In the genomic region with DNA sequence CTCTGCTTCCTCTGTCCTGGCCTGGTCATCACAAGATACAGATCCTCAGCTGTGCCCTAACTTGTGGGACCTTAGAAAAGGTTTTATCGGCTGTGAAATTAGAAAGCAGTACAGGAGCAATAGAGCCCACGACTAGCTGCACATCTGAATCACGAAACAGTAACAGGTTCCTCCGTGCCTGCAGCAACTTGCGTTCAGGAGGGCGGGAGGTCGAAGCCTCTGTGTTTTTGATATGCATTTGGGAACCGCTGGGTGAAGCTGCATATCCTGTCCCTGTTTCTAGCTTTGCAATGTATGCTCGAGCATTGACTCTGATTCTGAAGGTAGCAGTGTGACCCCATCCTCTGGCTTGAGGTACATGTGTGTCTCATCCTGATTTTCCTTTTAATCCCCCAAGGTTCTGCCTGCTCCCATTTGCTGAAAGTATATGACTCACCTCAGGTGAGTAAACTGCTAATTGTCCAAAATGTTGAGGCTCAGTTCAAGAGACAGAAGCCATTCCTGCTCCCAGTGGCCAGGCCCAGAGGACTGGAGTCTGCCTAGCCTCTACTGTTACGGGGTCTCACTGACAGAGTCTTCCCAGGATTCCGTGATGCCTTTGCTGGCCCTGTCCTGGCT, we compare ENCODE assay signal across 25 cellular contexts. TPM values are rescaled to one million over a fixed set of nuclear protein-coding genes. Genes with fewer than 3 reads are reported as not detected.
A peak's percentile ranks its signal among the peaks of the same experiment; 100 is the strongest.
DNase-seq lines count a peak whose midpoint lies in the region; ATAC-seq and TF ChIP-seq lines count a peak whose summit lies in the region.
"Had no signal": no experiment of that assay in that cellular context is flagged by ENCODE, and none has a peak within 500 bp of the region (broad histone marks: within the 10 kb centered on the region; RNA-seq: fewer than 3 reads in every experiment).

No MANE protein-coding gene starts in this region.

- CTCF ChIA-PET in MCF 10A (lab: Yijun Ruan, JAX), result interaction anchor here (0.5 to 4.7 kb wide), 9 partner anchors 14 to 1684 kb away, joined by 3 to 64 read pairs (median 3); no protein-coding TSS in a partner anchor

- H3K9me3 ChIP-seq in breast epithelium (no peaks in the 10 kb centered on the region), trophoblast cell (ENCODE audit: insufficient read depth, low read depth, low read length) (peaks cover 3% of the 10 kb centered on the region)
- H3K9me3 ChIP-seq: BE2C, right lobe of liver had no signal

- no peak overlapping the region for H4K91ac ChIP-seq in trophoblast cell (ENCODE audit: low read depth, low read length)

- no peak overlapping the region for H3K14ac ChIP-seq in trophoblast cell (ENCODE audit: low read length)

- no peaks in the 10 kb centered on the region for H3K79me1 ChIP-seq in trophoblast cell (ENCODE audit: low read length)

- peaks cover 15% of the 10 kb centered on the region for H3K36me3 Mint-ChIP-seq in MCF 10A (ENCODE audit: insufficient read depth, unreplicated experiment)

- no peak overlapping the region for H2BK120ac ChIP-seq in trophoblast cell (ENCODE audit: insufficient read depth, low read length, poor library complexity)

- no peaks in the 10 kb centered on the region for H3K27me3 ChIP-seq in breast epithelium
- no peaks in the 10 kb centered on the region for H3K27me3 ChIP-seq in trophoblast cell (ENCODE audit: insufficient read depth, low read length)
- H3K27me3 ChIP-seq: BE2C, brain microvascular endothelial cell, right lobe of liver had no signal

- no peak overlapping the region for H2AK5ac ChIP-seq in trophoblast cell (ENCODE audit: low read length)

- TF ChIP-seq POLR2A in breast epithelium (IDR thresholded peaks at IDR 0.05), result no peak

- ATAC-seq in left ventricle myocardium superior (peak; percentile 10), GM21619 (IDR thresholded peaks at IDR 0.05; ENCODE audit: unreplicated experiment) (no peak)
- ATAC-seq: activated CD8-positive, alpha-beta T cell treated with anti-CD3 and anti-CD28 coated beads, Interleukin-2, amount 10 ng/mL, durations not matched to agents 7 days and 5 days; HCT116; T-helper 17 cell had no signal

- H3K9ac ChIP-seq in trophoblast cell (ENCODE audit: low read length), result no peak overlapping the region

- H3K4me3 Mint-ChIP-seq in MCF 10A (ENCODE audit: unreplicated experiment), result no peak overlapping the region
- H3K4me3 Mint-ChIP-seq: activated CD8-positive, alpha-beta T cell treated with anti-CD3 and anti-CD28 coated beads, Interleukin-2, amount 10 ng/mL, durations not matched to agents 7 days and 5 days; activated naive CD8-positive, alpha-beta T cell treated with anti-CD3 and anti-CD28 coated beads, Interleukin-2, amount 10 ng/mL, durations not matched to agents 7 days and 5 days; dendritic cell treated with granulocyte-macrophage colony-stimulating factor and Interleukin-4, amounts not matched to agents 40 ng/mL and 50 ng/mL, for 4 days; stimulated activated naive CD8-positive, alpha-beta T cell treated with anti-CD3 and anti-CD28 coated beads, Interleukin-15, Interleukin-2, amounts not matched to agents 100 ng/mL and 50 ng/mL, for 24 hours; T-helper 17 cell had no signal

- no CpG with 5 or more reads among the region's 11 CpGs for WGBS in trophoblast cell (ENCODE audit: extremely low coverage, insufficient coverage, insufficient read length)

- H3K4me3 ChIP-seq in breast epithelium, result no peak overlapping the region
- no peak overlapping the region for H3K4me3 ChIP-seq in trophoblast cell (ENCODE audit: low read depth, low read length)
- H3K4me3 ChIP-seq: right lobe of liver had no signal

- peaks cover 18% of the 10 kb centered on the region for H3K4me1 Mint-ChIP-seq in MCF 10A (ENCODE audit: insufficient read depth, unreplicated experiment)

- H3K36me3 ChIP-seq in breast epithelium (no peaks in the 10 kb centered on the region), trophoblast cell (ENCODE audit: control insufficient read depth in 1 of 2, insufficient read depth in 2 of 2, low read length in 2 of 2) (no peaks in the 10 kb centered on the region)
- H3K36me3 ChIP-seq: BE2C had no signal

- H2AFZ ChIP-seq in trophoblast cell (ENCODE audit: insufficient read depth, low read length, poor library complexity), result peak overlapping the region; percentile 47

- H3K4ac ChIP-seq in trophoblast cell (ENCODE audit: low read depth, low read length), result no peak overlapping the region

- H4K12ac ChIP-seq in trophoblast cell (ENCODE audit: low read depth, low read length), result no peak overlapping the region

- POLR2A ChIA-PET in MCF 10A (lab: Yijun Ruan, JAX), result interaction anchor here (0.5 to 2.3 kb wide), 12 partner anchors 9 to 1103 kb away, joined by 3 to 9 read pairs (median 4); partner anchors contain the start of genes CNST, SCCPDH, TFB2M and ZNF695

- H4K8ac ChIP-seq in trophoblast cell (ENCODE audit: low read depth, low read length), result no peak overlapping the region

- no peaks in the 10 kb centered on the region for H3K79me2 ChIP-seq in trophoblast cell (ENCODE audit: control insufficient read depth, insufficient read depth, low read length, poor library complexity)

- H3K27ac ChIP-seq in breast epithelium (no peak overlapping the region), trophoblast cell (ENCODE audit: low read depth, low read length) (no peak overlapping the region)
- H3K27ac ChIP-seq: 22Rv1, brain microvascular endothelial cell, right lobe of liver had no signal

- H3K27me3 Mint-ChIP-seq in MCF 10A (ENCODE audit: insufficient read depth, unreplicated experiment), result no peaks in the 10 kb centered on the region
- H3K27me3 Mint-ChIP-seq: activated naive CD8-positive, alpha-beta T cell treated with anti-CD3 and anti-CD28 coated beads, Interleukin-2, amount 10 ng/mL, durations not matched to agents 7 days and 5 days; dendritic cell treated with granulocyte-macrophage colony-stimulating factor and Interleukin-4, amounts not matched to agents 40 ng/mL and 50 ng/mL, for 4 days; stimulated activated naive CD8-positive, alpha-beta T cell treated with anti-CD3 and anti-CD28 coated beads, Interleukin-15, Interleukin-2, amounts not matched to agents 100 ng/mL and 50 ng/mL, for 24 hours; T-helper 17 cell had no signal

- BruUV-seq in MCF 10A (replicated peaks; lab: Mats Ljungman, UMichigan), result no TSS peak

- DNase-seq in MCF 10A (ENCODE audit: unreplicated experiment), result peak; percentile 48
- DNase-seq in breast epithelium (ENCODE audit: low spot score in 2 of 2), result no peak
- no peak for DNase-seq in left ventricle myocardium superior
- no peak for DNase-seq in trophoblast cell
- no peak for DNase-seq in stimulated activated CD4-positive, alpha-beta T cell treated with anti-CD3 and anti-CD28 coated beads, Interleukin-2, amount 100 ng/mL, for 24 hours
- no peak for DNase-seq in RPMI8226
- DNase-seq in NAMALWA (ENCODE audit: low spot score), result no peak
- DNase-seq: activated CD8-positive, alpha-beta T cell treated with anti-CD3 and anti-CD28 coated beads, Interleukin-2, amount 10 ng/mL, durations not matched to agents 7 days and 5 days; activated naive CD8-positive, alpha-beta T cell treated with anti-CD3 and anti-CD28 coated beads, Interleukin-2, amount 10 ng/mL, durations not matched to agents 7 days and 5 days; BE2C; brain microvascular endothelial cell; Calu3; glutamatergic neuron; KBM-7; MV-4-11; NCI-H2081; SHP77; stimulated activated CD4-positive, alpha-beta T cell treated with anti-CD3 and anti-CD28 coated beads, Interleukin-1b, Interleukin-23, amount 100 ng/mL, for 48 hours; T-helper 17 cell had no signal

- H3K23ac ChIP-seq in trophoblast cell (ENCODE audit: low read length), result no peak overlapping the region

- TF ChIP-seq CTCF in MCF 10A (IDR thresholded peaks at IDR 0.05; ENCODE audit: unreplicated experiment) (no peak), breast epithelium (IDR thresholded peaks at IDR 0.05) (no peak)

- no peak overlapping the region for H2BK5ac ChIP-seq in trophoblast cell (ENCODE audit: low read depth, low read length, poor library complexity)

- no peaks in the 10 kb centered on the region for H3K4me1 ChIP-seq in breast epithelium
- H3K4me1 ChIP-seq in trophoblast cell (ENCODE audit: control insufficient read depth in 1 of 2, insufficient read depth in 2 of 2, low read length in 2 of 2), result peaks cover 0 to 3% of the 10 kb centered on the region in 2 experiments
- H3K4me1 ChIP-seq: BE2C had no signal

- H3K18ac ChIP-seq in trophoblast cell (ENCODE audit: low read length), result no peak overlapping the region

- H3K9me3 Mint-ChIP-seq in MCF 10A (ENCODE audit: unreplicated experiment), result no peaks in the 10 kb centered on the region
- H3K9me3 Mint-ChIP-seq: activated naive CD8-positive, alpha-beta T cell treated with anti-CD3 and anti-CD28 coated beads, Interleukin-2, amount 10 ng/mL, durations not matched to agents 7 days and 5 days; stimulated activated naive CD8-positive, alpha-beta T cell treated with anti-CD3 and anti-CD28 coated beads, Interleukin-15, Interleukin-2, amounts not matched to agents 100 ng/mL and 50 ng/mL, for 24 hours had no signal

- intact Hi-C loops in MCF 10A (cut with micrococcal nuclease), result loop anchor here (5.0 kb wide), 1 partner anchor 201 kb away; the partner anchor contains the start of genes CNST and TFB2M
- intact Hi-C loops in breast epithelium (cut with DNase I; ENCODE audit: low total_unique reads), result no loop called here
- intact Hi-C loops in left ventricle myocardium superior (cut with micrococcal nuclease), result no loop called here

- H3K27ac Mint-ChIP-seq in MCF 10A (ENCODE audit: low read depth, unreplicated experiment), result peak overlapping the region; percentile 92
- H3K27ac Mint-ChIP-seq: activated CD8-positive, alpha-beta T cell treated with anti-CD3 and anti-CD28 coated beads, Interleukin-2, amount 10 ng/mL, durations not matched to agents 7 days and 5 days; activated naive CD8-positive, alpha-beta T cell treated with anti-CD3 and anti-CD28 coated beads, Interleukin-2, amount 10 ng/mL, durations not matched to agents 7 days and 5 days; dendritic cell treated with granulocyte-macrophage colony-stimulating factor and Interleukin-4, amounts not matched to agents 40 ng/mL and 50 ng/mL, for 4 days; stimulated activated naive CD8-positive, alpha-beta T cell treated with anti-CD3 and anti-CD28 coated beads, Interleukin-15, Interleukin-2, amounts not matched to agents 100 ng/mL and 50 ng/mL, for 24 hours; T-helper 17 cell had no signal

- no peak overlapping the region for H3K4me2 ChIP-seq in trophoblast cell (ENCODE audit: low read length)

- no peak overlapping the region for H2BK12ac ChIP-seq in trophoblast cell (ENCODE audit: low read length)

RNA-seq across cellular contexts. Expression of gene SCCPDH, which starts 44.3 kb away (rescaled TPM):
- 28.4 and 32.2 TPM in 2 replicates for total RNA-seq in MCF 10A (2022)
- 10 to 100 TPM; 11.3 to 30.8 (median 23.7) TPM for total RNA-seq in breast epithelium
- 30.8 TPM for total RNA-seq in left ventricle myocardium superior
- polyA plus RNA-seq in trophoblast cell (2013), result 10.1 and 10.5 TPM in 2 replicates
